ENCODE assay signal across 28 cellular contexts in genomic region chrX:108541286-108541685, GRCh38.
"Had no signal": no experiment of that assay in that cellular context is flagged by ENCODE, and none has a peak within 500 bp of the region (broad histone marks: within the 10 kb centered on the region; RNA-seq: fewer than 3 reads in every experiment).

No MANE protein-coding gene starts in this region.

- DNase-seq: activated CD4-positive, alpha-beta memory T cell treated with anti-CD3 and anti-CD28 coated beads, Interleukin-2, amount 10 ng/mL, durations not matched to agents 7 days and 5 days; activated CD4-positive, alpha-beta T cell treated with anti-CD3 and anti-CD28 coated beads for 1 hour; activated CD4-positive, alpha-beta T cell treated with anti-CD3 and anti-CD28 coated beads, Interleukin-2, amount 10 ng/mL, durations not matched to agents 7 days and 5 days; activated gamma-delta T cell treated with Interleukin-2 at 50 U/mL for 16 hours; activated naive CD4-positive, alpha-beta T cell treated with anti-CD3 and anti-CD28 coated beads, Interleukin-2, amount 50 U/mL, for 16 hours; activated T-cell treated with anti-CD3 and anti-CD28 coated beads, Interleukin-2, amount 50 U/mL, for 4 hours; amniotic stem cell; caudate nucleus; cortex of kidney; effector memory CD8-positive, alpha-beta T cell; erythroblast; gastrocnemius medialis; glutamatergic neuron; left cardiac atrium; midbrain; naive thymus-derived CD4-positive, alpha-beta T cell; right cardiac atrium; stimulated activated CD4-positive, alpha-beta T cell treated with anti-CD3 and anti-CD28 coated beads, Interleukin-15, amount 100 ng/mL, for 24 hours; stimulated activated CD4-positive, alpha-beta T cell treated with anti-CD3 and anti-CD28 coated beads, Interleukin-2, amount 100 ng/mL, for 24 hours; stimulated activated naive B cell treated with anti-CD40 and anti-IgM and Interleukin-4, amounts not matched to agents 10 μg/mL and 1 μg/mL and 100 μg/mL, for 72 hours; stomach; T-helper 17 cell; T1000; thyroid gland; upper lobe of left lung; WERI-Rb-1 had no signal

- ATAC-seq: activated T-cell treated with anti-CD3 and anti-CD28 coated beads, Interleukin-2, amount 50 U/mL, for 4 hours; activated T-helper 17 cell treated with anti-CD3 and anti-CD28 coated beads, Interleukin-2, amount 50 U/mL, for 72 hours; effector memory CD8-positive, alpha-beta T cell; gastrocnemius medialis; left cardiac atrium; naive thymus-derived CD4-positive, alpha-beta T cell; right cardiac atrium; stimulated activated naive B cell treated with anti-CD40 and anti-IgM and Interleukin-4, amounts not matched to agents 10 μg/mL and 1 μg/mL and 100 μg/mL, for 72 hours; T-helper 17 cell had no signal

- H3K9ac ChIP-seq: neural progenitor cell had no signal

- H3K36me3 ChIP-seq: gastrocnemius medialis, neural progenitor cell, stomach, thyroid gland, upper lobe of left lung, WERI-Rb-1 had no signal

- H3K9me3 ChIP-seq: gastrocnemius medialis, thyroid gland, upper lobe of left lung had no signal

- H3K4me1 ChIP-seq: gastrocnemius medialis, neural progenitor cell, stomach, upper lobe of left lung had no signal

- H3K27ac ChIP-seq: gastrocnemius medialis, neural progenitor cell, stomach, thyroid gland, upper lobe of left lung, WERI-Rb-1 had no signal

- H3K27me3 ChIP-seq: gastrocnemius medialis, neural progenitor cell, thyroid gland, upper lobe of left lung had no signal

- H3K4me3 ChIP-seq: gastrocnemius medialis, neural progenitor cell, stomach, thyroid gland, upper lobe of left lung had no signal
